Comparison of ENCODE assay signal across 8 cellular contexts in genomic region chr5:141691867-141692532, GRCh38. TPM values are rescaled to one million over a fixed set of nuclear protein-coding genes. Genes with fewer than 3 reads are reported as not detected.
A peak's percentile ranks its signal among the peaks of the same experiment; 100 is the strongest.
DNase-seq lines count a peak whose midpoint lies in the region; ATAC-seq, FAIRE-seq and TF ChIP-seq lines count a peak whose summit lies in the region.

No MANE protein-coding gene starts in this region.

- H4K20me1 ChIP-seq in keratinocyte (ENCODE audit: control insufficient read depth, extremely low read depth, insufficient read depth, low read length): no peaks in the 10 kb centered on the region

- no TSS peak for BruUV-seq in A673 (replicated peaks; lab: Mats Ljungman, UMichigan)

- ATAC-seq in GM18505 (IDR thresholded peaks at IDR 0.05; ENCODE audit: unreplicated experiment) (peak; percentile 83), HG02973 (IDR thresholded peaks at IDR 0.05; ENCODE audit: unreplicated experiment) (peak; percentile 78)
- peak; percentile 55 to 58 for ATAC-seq in activated CD4-positive, CD25-positive, alpha-beta regulatory T cell treated with anti-CD3 and anti-CD28 coated beads, Interleukin-2, amount 50 U/mL, for 24 hours

- H3K4me1 ChIP-seq in A673 (ENCODE audit: insufficient read depth, low read length, poor library complexity, severe bottlenecking): peaks cover 28% of the 10 kb centered on the region
- H3K4me1 ChIP-seq in keratinocyte (ENCODE audit: control insufficient read depth, extremely low read depth, insufficient read depth, low read length): peaks cover 22% of the 10 kb centered on the region

- peak; percentile 56 for FAIRE-seq in keratinocyte (lab: Jason Lieb, UNC)

- DNase-seq in A673 (ENCODE audit: low spot score) (peak; percentile 86), NCI-H2196 treated with DMSO at 0.1 percent for 48 hours (lab: John Stamatoyannopoulos, UW; ENCODE audit: unreplicated experiment) (peak; percentile 44), keratinocyte (ENCODE audit: low read depth, low spot score) (no peak)
- peak; percentile 73 for DNase-seq in central memory CD4-positive, alpha-beta T cell
- peak; percentile 79 to 97 (median 82) for DNase-seq in stimulated activated CD4-positive, alpha-beta T cell treated with anti-CD3 and anti-CD28 coated beads, Interleukin-12 subunit alpha, Interleukin-12 subunit beta, amount 100 ng/mL, for 48 hours (ENCODE audit: low read depth in 2 of 3, low spot score in 1 of 3)

- H3K4me3 ChIP-seq in A673 (ENCODE audit: low read depth, low read length, poor library complexity, severe bottlenecking): peak overlapping the region; percentile 44
- peak overlapping the region in 2 of 3 experiments; percentile 21 to 66 for H3K4me3 ChIP-seq in keratinocyte (ENCODE audit: control insufficient read depth in 2 of 3, extremely low read depth in 1 of 3, insufficient read depth in 2 of 3, low read depth in 1 of 3, low read length in 3 of 3)

- H3K79me2 ChIP-seq in keratinocyte (ENCODE audit: control insufficient read depth, insufficient read depth, low read length): no peaks in the 10 kb centered on the region

- H3K9me1 ChIP-seq in keratinocyte (ENCODE audit: control insufficient read depth, extremely low read depth, insufficient read depth, low read length): no peaks in the 10 kb centered on the region

- H3K27ac ChIP-seq in A673 (ENCODE audit: low read depth, low read length, poor library complexity, severe bottlenecking) (no peak overlapping the region), keratinocyte (ENCODE audit: control insufficient read depth, insufficient read depth, low read length) (no peak overlapping the region)

- intact Hi-C loops in A673 (cut with micrococcal nuclease; ENCODE audit: unreplicated experiment): loop anchor here (1.0 to 2.0 kb wide), 4 partner anchors 187 to 453 kb away; partner anchors contain the start of gene RNF14

- TF ChIP-seq POLR2A in GM18505 (IDR thresholded peaks at IDR 0.05; ENCODE audit: borderline replicate concordance, extremely low read depth, insufficient read depth, insufficient read length): no peak

- TF ChIP-seq CTCF in A673 (conservative IDR thresholded peaks at IDR 0.05; ENCODE audit: low read depth, low read length): peak; percentile 96
- peak; percentile 88 to 99 (median 99) for TF ChIP-seq CTCF in keratinocyte (optimal IDR thresholded peaks at IDR 0.05 in 1 of 3, IDR thresholded peaks at IDR 0.05 in 1 of 3, conservative IDR thresholded peaks at IDR 0.05 in 1 of 3; ENCODE audit: extremely low read depth in 1 of 3, insufficient read depth in 2 of 3, low read length in 3 of 3)

- POLR2A ChIA-PET in A673 (lab: Charles Lee; ENCODE audit: low non-redundant PET): no interaction called here

- no peaks in the 10 kb centered on the region for H3K9me3 ChIP-seq in A673 (ENCODE audit: low read depth, low read length, poor library complexity, severe bottlenecking)
- no peaks in the 10 kb centered on the region for H3K9me3 ChIP-seq in keratinocyte (ENCODE audit: control insufficient read depth, low read depth, low read length)

- H2AFZ ChIP-seq in keratinocyte (ENCODE audit: control insufficient read depth, low read length): peak overlapping the region; percentile 62

- H3K9ac ChIP-seq in keratinocyte (ENCODE audit: control insufficient read depth, extremely low read depth, insufficient read depth, low read length): no peak overlapping the region

- dilution Hi-C loops in keratinocyte (cut with MboI; ENCODE audit: extremely low pct_ligation_motif_present, low sequenced_read_pairs): no loop called here

- peak overlapping the region; percentile 86 for H3K4me2 ChIP-seq in keratinocyte (ENCODE audit: control insufficient read depth, extremely low read depth, insufficient read depth, low read depth, low read length)

- CTCF ChIA-PET in A673 (lab: Charles Lee): interaction anchor here (0.6 to 2.7 kb wide), 12 partner anchors 9 to 491 kb away, joined by 3 to 47 read pairs (median 4); partner anchors contain the start of genes PCDH1 and PCDH12

- H3K27me3 ChIP-seq in A673 (replicated peaks; ENCODE audit: insufficient read depth, low read depth, low read length, poor library complexity) (no peaks in the 10 kb centered on the region), keratinocyte (ENCODE audit: control insufficient read depth, extremely low read depth, insufficient read depth, low read length) (peaks cover 3% of the 10 kb centered on the region)

- H3K36me3 ChIP-seq in A673 (ENCODE audit: insufficient read depth, low read length, poor library complexity, severe bottlenecking): no peaks in the 10 kb centered on the region
- H3K36me3 ChIP-seq in keratinocyte (ENCODE audit: control insufficient read depth in 2 of 2, extremely low read depth in 1 of 2, insufficient read depth in 2 of 2, low read length in 2 of 2): no peaks in the 10 kb centered on the region

RNA-seq across cellular contexts. Expression of gene ARAP3, which starts 10.0 kb away (rescaled TPM):
- total RNA-seq in A673 (2021): 4.1 and 4.6 TPM in 2 replicates
- polyA plus RNA-seq in keratinocyte: 1.3 to 2.4 TPM (median 1.3 TPM) in 3 replicates
- 0.52 TPM for polyA plus RNA-seq in keratinocyte (2011; ENCODE audit: low read depth)
- polyA plus RNA-seq in keratinocyte (2011; cell fraction: cytosol; rRNA removed): 1.3 and 1.5 TPM in 2 replicates
- polyA plus RNA-seq in keratinocyte (2011; cell fraction: nucleus; rRNA removed): 5.5 and 6.3 TPM in 2 replicates
- 1.2 and 3.9 TPM in 2 replicates for polyA plus RNA-seq in keratinocyte (2012; ENCODE audit: low replicate concordance)
- polyA minus RNA-seq in keratinocyte: 2.4 to 7.6 TPM (median 2.5 TPM) in 3 replicates
- 4.6 TPM for polyA minus RNA-seq in keratinocyte (2011; cell fraction: cytosol; rRNA and poly(A)+ RNA removed)
- polyA minus RNA-seq in keratinocyte (2011; cell fraction: nucleus; rRNA and poly(A)+ RNA removed): 2.7 and 3.3 TPM in 2 replicates

RNA-seq across cellular contexts. Expression of gene FCHSD1, which starts 40.8 kb away (rescaled TPM):
- total RNA-seq in A673 (2021): 2.3 and 3.9 TPM in 2 replicates
- 9.7 to 17.1 TPM (median 13.5 TPM) in 3 replicates for polyA plus RNA-seq in keratinocyte
- 44.0 TPM for polyA plus RNA-seq in keratinocyte (2011; ENCODE audit: low read depth)
- 3.7 and 6.5 TPM in 2 replicates for polyA plus RNA-seq in keratinocyte (2011; cell fraction: cytosol; rRNA removed)
- 66.6 and 68.3 TPM in 2 replicates for polyA plus RNA-seq in keratinocyte (2011; cell fraction: nucleus; rRNA removed)
- polyA plus RNA-seq in keratinocyte (2012; ENCODE audit: low replicate concordance): 8.1 and 44.0 TPM in 2 replicates
- 8.9 to 10.0 TPM (median 9.6 TPM) in 3 replicates for polyA minus RNA-seq in keratinocyte
- polyA minus RNA-seq in keratinocyte (2011; cell fraction: cytosol; rRNA and poly(A)+ RNA removed): 8.6 TPM
- 14.1 and 23.7 TPM in 2 replicates for polyA minus RNA-seq in keratinocyte (2011; cell fraction: nucleus; rRNA and poly(A)+ RNA removed)

RNA-seq across cellular contexts. Expression of gene RELL2, which starts 55.2 kb away (rescaled TPM):
- total RNA-seq in A673 (2021): 4.7 and 6.6 TPM in 2 replicates
- polyA plus RNA-seq in keratinocyte: 8.9 to 11.1 TPM (median 10.2 TPM) in 3 replicates
- polyA plus RNA-seq in keratinocyte (2011; ENCODE audit: low read depth): 3.4 TPM
- 5.1 and 8.9 TPM in 2 replicates for polyA plus RNA-seq in keratinocyte (2011; cell fraction: cytosol; rRNA removed)
- 19.4 and 22.7 TPM in 2 replicates for polyA plus RNA-seq in keratinocyte (2011; cell fraction: nucleus; rRNA removed)
- 4.5 and 8.1 TPM in 2 replicates for polyA plus RNA-seq in keratinocyte (2012; ENCODE audit: low replicate concordance)
- polyA minus RNA-seq in keratinocyte: 4.7 to 16.0 TPM (median 5.3 TPM) in 3 replicates
- polyA minus RNA-seq in keratinocyte (2011; cell fraction: cytosol; rRNA and poly(A)+ RNA removed): 9.2 TPM
- 7.0 and 7.4 TPM in 2 replicates for polyA minus RNA-seq in keratinocyte (2011; cell fraction: nucleus; rRNA and poly(A)+ RNA removed)

RNA-seq across cellular contexts. Expression of gene HDAC3, which starts 55.4 kb away (rescaled TPM):
- total RNA-seq in A673 (2021): 93.1 and 109 TPM in 2 replicates
- 93.6 to 97.4 TPM (median 96.0 TPM) in 3 replicates for polyA plus RNA-seq in keratinocyte
- polyA plus RNA-seq in keratinocyte (2011; ENCODE audit: low read depth): 55.2 TPM
- polyA plus RNA-seq in keratinocyte (2011; cell fraction: cytosol; rRNA removed): 86.5 and 89.9 TPM in 2 replicates
- 136 and 143 TPM in 2 replicates for polyA plus RNA-seq in keratinocyte (2011; cell fraction: nucleus; rRNA removed)
- polyA plus RNA-seq in keratinocyte (2012; ENCODE audit: low replicate concordance): 54.2 and 57.6 TPM in 2 replicates
- polyA minus RNA-seq in keratinocyte: 86.2 to 94.1 TPM (median 89.9 TPM) in 3 replicates
- polyA minus RNA-seq in keratinocyte (2011; cell fraction: cytosol; rRNA and poly(A)+ RNA removed): 50.8 TPM
- 24.4 and 41.6 TPM in 2 replicates for polyA minus RNA-seq in keratinocyte (2011; cell fraction: nucleus; rRNA and poly(A)+ RNA removed)
